ENCODE assay signal across 4 cellular contexts in genomic region chr15:97755726-97756125, GRCh38.
"Had no signal": no experiment of that assay in that cellular context is flagged by ENCODE, and none has a peak within 500 bp of the region (broad histone marks: within the 10 kb centered on the region; RNA-seq: fewer than 3 reads in every experiment).

No MANE protein-coding gene starts in this region.

- H3K9me3 Mint-ChIP-seq: IgD-negative memory B cell had no signal

- H3K4me3 ChIP-seq: K562 had no signal

- FAIRE-seq: K562 had no signal

- H3K4me3 Mint-ChIP-seq: IgD-negative memory B cell had no signal

- H3K27me3 Mint-ChIP-seq: IgD-negative memory B cell had no signal

- H3K4me2 ChIP-seq: KMS-11 had no signal

- H3K27ac Mint-ChIP-seq: IgD-negative memory B cell had no signal

- H3K4me1 Mint-ChIP-seq: IgD-negative memory B cell had no signal

- H3K27ac ChIP-seq: HL-60, KMS-11 had no signal

- H3K9ac ChIP-seq: KMS-11 had no signal

- H3K36me3 Mint-ChIP-seq: IgD-negative memory B cell had no signal
